Comparison of ENCODE assay signal across 34 cellular contexts in the genomic region with DNA sequence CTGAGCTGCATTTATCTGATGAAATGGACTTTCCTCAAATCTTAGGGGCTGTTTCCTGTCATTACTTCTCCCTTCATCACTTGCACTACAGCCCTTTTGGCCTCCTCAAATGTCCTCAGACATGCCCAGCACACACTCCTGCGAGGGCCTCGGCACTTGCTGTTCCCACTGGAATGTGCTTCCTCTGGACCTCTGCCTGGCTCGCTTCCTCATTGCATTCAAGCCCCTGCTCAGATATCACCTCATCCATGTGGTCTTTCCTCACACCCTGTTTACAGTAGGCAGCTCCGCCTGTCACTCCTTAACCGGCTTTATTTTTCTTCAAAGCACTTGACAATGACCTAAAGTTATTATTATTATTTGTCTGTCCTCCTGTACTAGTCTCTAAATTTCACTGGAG.
"Had no signal": no experiment of that assay in that cellular context is flagged by ENCODE, and none has a peak within 500 bp of the region (broad histone marks: within the 10 kb centered on the region; RNA-seq: fewer than 3 reads in every experiment).

No MANE protein-coding gene starts in this region.

- H3K9me3 ChIP-seq: adrenal gland, MG63 had no signal

- ATAC-seq: activated CD8-positive, alpha-beta T cell treated with anti-CD3 and anti-CD28 coated beads for 36 hours; activated naive CD4-positive, alpha-beta T cell treated with anti-CD3 and anti-CD28 coated beads, Interleukin-2, amount 50 U/mL, for 72 hours; activated T-cell treated with anti-CD3 and anti-CD28 coated beads, Interleukin-2, amount 50 U/mL, for 4 hours; Right ventricle myocardium inferior had no signal

- H3K27ac Mint-ChIP-seq: activated B cell treated with CpG ODN at 0.5 μM for 24 hours; activated CD8-positive, alpha-beta T cell treated with anti-CD3 and anti-CD28 coated beads for 36 hours; activated naive CD4-positive, alpha-beta T cell treated with anti-CD3 and anti-CD28 coated beads for 36 hours; activated naive CD4-positive, alpha-beta T cell treated with anti-CD3 and anti-CD28 coated beads, Interleukin-2, amount 50 U/mL, for 72 hours; activated T-helper 1 cell treated with anti-CD3 and anti-CD28 coated beads, Interleukin-12 subunit alpha, Interleukin-12 subunit beta, Interleukin-2, Interleukin-4 antibody, amounts not matched to agents 30 ng/mL and 10 ng/mL and 1 ng/mL, durations not matched to agents 14 hours and 24 hours and 36 hours; brain had no signal

- H3K4me3 ChIP-seq: adrenal gland, MG63, PC-9 had no signal

- H3K9me3 Mint-ChIP-seq: activated B cell treated with CpG ODN at 0.5 μM for 24 hours; activated CD8-positive, alpha-beta T cell treated with anti-CD3 and anti-CD28 coated beads for 36 hours; activated naive CD4-positive, alpha-beta T cell treated with anti-CD3 and anti-CD28 coated beads for 36 hours; activated naive CD4-positive, alpha-beta T cell treated with anti-CD3 and anti-CD28 coated beads, Interleukin-2, amount 50 U/mL, for 72 hours; activated T-cell treated with anti-CD3 and anti-CD28 coated beads, Interleukin-2, amount 50 U/mL, for 4 hours; activated T-helper 1 cell treated with anti-CD3 and anti-CD28 coated beads, Interleukin-12 subunit alpha, Interleukin-12 subunit beta, Interleukin-2, Interleukin-4 antibody, amounts not matched to agents 30 ng/mL and 10 ng/mL and 1 ng/mL, durations not matched to agents 14 hours and 24 hours and 36 hours; brain had no signal

- H3K4me3 Mint-ChIP-seq: activated B cell treated with CpG ODN at 0.5 μM for 24 hours; activated CD8-positive, alpha-beta T cell treated with anti-CD3 and anti-CD28 coated beads for 36 hours; activated naive CD4-positive, alpha-beta T cell treated with anti-CD3 and anti-CD28 coated beads for 36 hours; activated T-cell treated with anti-CD3 and anti-CD28 coated beads, Interleukin-2, amount 50 U/mL, for 4 hours; activated T-helper 1 cell treated with anti-CD3 and anti-CD28 coated beads, Interleukin-12 subunit alpha, Interleukin-12 subunit beta, Interleukin-2, Interleukin-4 antibody, amounts not matched to agents 30 ng/mL and 10 ng/mL and 1 ng/mL, durations not matched to agents 14 hours and 24 hours and 36 hours; brain had no signal

- DNase-seq: activated B cell treated with CpG ODN at 0.5 μM for 24 hours; activated CD4-positive, alpha-beta T cell treated with anti-CD3 and anti-CD28 coated beads for 48 hours; activated CD4-positive, alpha-beta T cell treated with anti-CD3 and anti-CD28 coated beads, Interleukin-2, amount 50 U/mL, for 4 hours; activated CD4-positive, CD25-positive, alpha-beta regulatory T cell treated with anti-CD3 and anti-CD28 coated beads, Interleukin-2, amount 50 U/mL, for 72 hours; activated CD8-positive, alpha-beta T cell treated with anti-CD3 and anti-CD28 coated beads for 36 hours; activated gamma-delta T cell treated with Interleukin-2 at 50 U/mL for 16 hours; activated naive CD4-positive, alpha-beta T cell treated with anti-CD3 and anti-CD28 coated beads for 36 hours; activated T-cell treated with anti-CD3 and anti-CD28 coated beads for 4 hours; activated T-cell treated with anti-CD3 and anti-CD28 coated beads, Interleukin-2, amount 50 U/mL, for 4 hours; adrenal gland; caudate nucleus; Kasumi-1; KG1; MG63; MV-4-11; NCI-H1092; NCI-H1436 treated with DMSO at 0.1 percent for 48 hours; NCI-H1694 treated with DMSO at 0.1 percent for 48 hours; NCI-H2029; NCI-H345; NCI-H524 treated with DMSO at 0.1 percent for 48 hours; NK-92 treated with Interleukin-12 subunit alpha and Interleukin-12 subunit beta, amount 100 ng/mL, for 24 hours; PC-9; SIG-M5; SW 1271; T-helper 1 cell; T-helper 2 cell; T-helper 9 cell had no signal

- H3K4me1 Mint-ChIP-seq: activated B cell treated with CpG ODN at 0.5 μM for 24 hours, brain had no signal

- H3K27me3 Mint-ChIP-seq: activated B cell treated with CpG ODN at 0.5 μM for 24 hours; activated CD8-positive, alpha-beta T cell treated with anti-CD3 and anti-CD28 coated beads for 36 hours; brain had no signal

- H3K27me3 ChIP-seq: adrenal gland, MG63 had no signal

- H3K27ac ChIP-seq: adrenal gland, PC-9, RWPE1, VCaP had no signal
